In genomic region chr10:28302668-28303488, GRCh38 we compare ENCODE assay signal across 1 cellular context.
TF ChIP-seq lines count a peak whose summit lies in the region.

Gene MPP7, minus strand, starts transcription at chr10:28303064. Its CDS starts 64,460 bp downstream, at chr10:28238604.

TF ChIP-seq in HepG2, 621 proteins besides CTCF, POLR2A, EP300 and RAD21 (continued from another document and continues in another):
- TF ChIP-seq ZKSCAN5 (CRISPR knock-in tag; IDR thresholded peaks at IDR 0.05) (no peak), KDM5B (CRISPR knock-in tag; IDR thresholded peaks at IDR 0.05; ENCODE audit: borderline replicate concordance) (peak; percentile 45; the same call in 1 of the 2 replicates), MEIS1 (CRISPR knock-in tag; IDR thresholded peaks at IDR 0.05; ENCODE audit: borderline replicate concordance) (0 out of 2 replicates have a peak, but pooled peaks have one; percentile 70), HDAC2 (CRISPR knock-in tag; IDR thresholded peaks at IDR 0.05) (no peak), SIN3B (IDR thresholded peaks at IDR 0.05; ENCODE audit: low read length) (no peak), REPIN1 (CRISPR knock-in tag; IDR thresholded peaks at IDR 0.05; ENCODE audit: borderline replicate concordance, low read depth) (peak; percentile 66), ZNF615 (CRISPR knock-in tag; IDR thresholded peaks at IDR 0.05; ENCODE audit: borderline replicate concordance) (no peak), YEATS4 (CRISPR knock-in tag; IDR thresholded peaks at IDR 0.05; ENCODE audit: borderline replicate concordance) (peak; percentile 12; the same call in 1 of the 2 replicates), SIN3A (IDR thresholded peaks at IDR 0.05; ENCODE audit: borderline replicate concordance, low read depth, low read length) (0 out of 2 replicates have a peak, but pooled peaks have one; percentile 46), ZNF513 (CRISPR knock-in tag; conservative IDR thresholded peaks at IDR 0.05) (0 out of 2 replicates have a peak, but pooled peaks have one; percentile 44), KAT7 (CRISPR knock-in tag; IDR thresholded peaks at IDR 0.05; ENCODE audit: borderline replicate concordance) (peak; percentile 71; the same call in 1 of the 2 replicates), BCL3 (CRISPR knock-in tag; IDR thresholded peaks at IDR 0.05) (peak; percentile 66; the same call in 1 of the 2 replicates), ZNF556 (CRISPR knock-in tag; IDR thresholded peaks at IDR 0.05; ENCODE audit: borderline replicate concordance) (0 out of 2 replicates have a peak, but pooled peaks have one; percentile 71), SOX13 (IDR thresholded peaks at IDR 0.05) (no peak), SOX13 (CRISPR knock-in tag; conservative IDR thresholded peaks at IDR 0.05 in 1 of 2, IDR thresholded peaks at IDR 0.05 in 1 of 2) (no peak), SP1 (IDR thresholded peaks at IDR 0.05) (peak; percentile 99), SP1 (CRISPR knock-in tag; IDR thresholded peaks at IDR 0.05) (peak; percentile 100), ZNF569 (CRISPR knock-in tag; IDR thresholded peaks at IDR 0.05; ENCODE audit: borderline replicate concordance) (no peak), ZMYM2 (CRISPR knock-in tag; IDR thresholded peaks at IDR 0.05) (no peak), GATAD1 (CRISPR knock-in tag; IDR thresholded peaks at IDR 0.05) (peak; percentile 19; the same call in 1 of the 2 replicates), TFE3 (CRISPR knock-in tag; IDR thresholded peaks at IDR 0.05) (no peak), MBD4 (IDR thresholded peaks at IDR 0.05; ENCODE audit: borderline replicate concordance, low read length) (no peak), SMARCC2 (IDR thresholded peaks at IDR 0.05) (no peak), KLF6 (CRISPR knock-in tag; IDR thresholded peaks at IDR 0.05) (0 out of 2 replicates have a peak, but pooled peaks have one; percentile 41), FOXA1 (IDR thresholded peaks at IDR 0.05) (no peak), FOXA1 (CRISPR knock-in tag; IDR thresholded peaks at IDR 0.05) (no peak), PHF21A (CRISPR knock-in tag; IDR thresholded peaks at IDR 0.05) (peak; percentile 31; the same call in 1 of the 2 replicates), ZNF577 (CRISPR knock-in tag; IDR thresholded peaks at IDR 0.05; ENCODE audit: borderline replicate concordance, low read depth) (no peak), MYC (CRISPR knock-in tag; IDR thresholded peaks at IDR 0.05; ENCODE audit: borderline replicate concordance) (peak; percentile 47; the same call in 1 of the 2 replicates), BHLHE40 (IDR thresholded peaks at IDR 0.05; ENCODE audit: low read length) (peak; percentile 40; the same call in 1 of the 2 replicates), ZMYM3 (CRISPR knock-in tag; IDR thresholded peaks at IDR 0.05) (0 out of 2 replicates have a peak, but pooled peaks have one; percentile 23), ZNF644 (CRISPR knock-in tag; IDR thresholded peaks at IDR 0.05; ENCODE audit: low read depth) (peak; percentile 38; the same call in 1 of the 2 replicates), ZNF563 (CRISPR knock-in tag; IDR thresholded peaks at IDR 0.05) (peak; percentile 66; the same call in 1 of the 2 replicates), RFXANK (CRISPR knock-in tag; IDR thresholded peaks at IDR 0.05) (0 out of 2 replicates have a peak, but pooled peaks have one; percentile 50), KLF11 (CRISPR knock-in tag; IDR thresholded peaks at IDR 0.05) (no peak), GATA4 (IDR thresholded peaks at IDR 0.05; ENCODE audit: borderline replicate concordance, low read depth) (no peak), ZNF20 (CRISPR knock-in tag; IDR thresholded peaks at IDR 0.05) (no peak), GTF3A (CRISPR knock-in tag; conservative IDR thresholded peaks at IDR 0.05) (0 out of 2 replicates have a peak, but pooled peaks have one; percentile 41), ZNF570 (CRISPR knock-in tag; IDR thresholded peaks at IDR 0.05; ENCODE audit: borderline replicate concordance) (no peak), ZFP36 (IDR thresholded peaks at IDR 0.05; ENCODE audit: borderline replicate concordance, low read depth, low read length, partially characterized antibody) (no peak), ZNF280D (CRISPR knock-in tag; IDR thresholded peaks at IDR 0.05) (no peak), YY1 (IDR thresholded peaks at IDR 0.05; ENCODE audit: insufficient read depth, insufficient replicate concordance, low read depth, low read length) (peak; percentile 31), SAP130 (CRISPR knock-in tag; IDR thresholded peaks at IDR 0.05; ENCODE audit: low read depth) (peak; percentile 75), MAX (IDR thresholded peaks at IDR 0.05) (0 out of 2 replicates have a peak, but pooled peaks have one; percentile 22), SIX4 (CRISPR knock-in tag; IDR thresholded peaks at IDR 0.05) (peak; percentile 6; the same call in 1 of the 2 replicates)
- TF ChIP-seq, protein P1, sequence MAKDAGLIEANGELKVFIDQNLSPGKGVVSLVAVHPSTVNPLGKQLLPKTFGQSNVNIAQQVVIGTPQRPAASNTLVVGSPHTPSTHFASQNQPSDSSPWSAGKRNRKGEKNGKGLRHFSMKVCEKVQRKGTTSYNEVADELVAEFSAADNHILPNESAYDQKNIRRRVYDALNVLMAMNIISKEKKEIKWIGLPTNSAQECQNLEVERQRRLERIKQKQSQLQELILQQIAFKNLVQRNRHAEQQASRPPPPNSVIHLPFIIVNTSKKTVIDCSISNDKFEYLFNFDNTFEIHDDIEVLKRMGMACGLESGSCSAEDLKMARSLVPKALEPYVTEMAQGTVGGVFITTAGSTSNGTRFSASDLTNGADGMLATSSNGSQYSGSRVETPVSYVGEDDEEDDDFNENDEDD (CRISPR knock-in tag; IDR thresholded peaks at IDR 0.05; ENCODE audit: borderline replicate concordance) = peak; percentile 32; the same call in 1 of the 2 replicates
- TF ChIP-seq, protein P2, sequence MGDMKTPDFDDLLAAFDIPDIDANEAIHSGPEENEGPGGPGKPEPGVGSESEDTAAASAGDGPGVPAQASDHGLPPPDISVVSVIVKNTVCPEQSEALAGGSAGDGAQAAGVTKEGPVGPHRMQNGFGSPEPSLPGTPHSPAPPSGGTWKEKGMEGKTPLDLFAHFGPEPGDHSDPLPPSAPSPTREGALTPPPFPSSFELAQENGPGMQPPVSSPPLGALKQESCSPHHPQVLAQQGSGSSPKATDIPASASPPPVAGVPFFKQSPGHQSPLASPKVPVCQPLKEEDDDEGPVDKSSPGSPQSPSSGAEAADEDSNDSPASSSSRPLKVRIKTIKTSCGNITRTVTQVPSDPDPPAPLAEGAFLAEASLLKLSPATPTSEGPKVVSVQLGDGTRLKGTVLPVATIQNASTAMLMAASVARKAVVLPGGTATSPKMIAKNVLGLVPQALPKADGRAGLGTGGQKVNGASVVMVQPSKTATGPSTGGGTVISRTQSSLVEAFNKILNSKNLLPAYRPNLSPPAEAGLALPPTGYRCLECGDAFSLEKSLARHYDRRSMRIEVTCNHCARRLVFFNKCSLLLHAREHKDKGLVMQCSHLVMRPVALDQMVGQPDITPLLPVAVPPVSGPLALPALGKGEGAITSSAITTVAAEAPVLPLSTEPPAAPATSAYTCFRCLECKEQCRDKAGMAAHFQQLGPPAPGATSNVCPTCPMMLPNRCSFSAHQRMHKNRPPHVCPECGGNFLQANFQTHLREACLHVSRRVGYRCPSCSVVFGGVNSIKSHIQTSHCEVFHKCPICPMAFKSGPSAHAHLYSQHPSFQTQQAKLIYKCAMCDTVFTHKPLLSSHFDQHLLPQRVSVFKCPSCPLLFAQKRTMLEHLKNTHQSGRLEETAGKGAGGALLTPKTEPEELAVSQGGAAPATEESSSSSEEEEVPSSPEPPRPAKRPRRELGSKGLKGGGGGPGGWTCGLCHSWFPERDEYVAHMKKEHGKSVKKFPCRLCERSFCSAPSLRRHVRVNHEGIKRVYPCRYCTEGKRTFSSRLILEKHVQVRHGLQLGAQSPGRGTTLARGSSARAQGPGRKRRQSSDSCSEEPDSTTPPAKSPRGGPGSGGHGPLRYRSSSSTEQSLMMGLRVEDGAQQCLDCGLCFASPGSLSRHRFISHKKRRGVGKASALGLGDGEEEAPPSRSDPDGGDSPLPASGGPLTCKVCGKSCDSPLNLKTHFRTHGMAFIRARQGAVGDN (CRISPR knock-in tag; IDR thresholded peaks at IDR 0.05) = peak; percentile 82
- TF ChIP-seq, protein P3, sequence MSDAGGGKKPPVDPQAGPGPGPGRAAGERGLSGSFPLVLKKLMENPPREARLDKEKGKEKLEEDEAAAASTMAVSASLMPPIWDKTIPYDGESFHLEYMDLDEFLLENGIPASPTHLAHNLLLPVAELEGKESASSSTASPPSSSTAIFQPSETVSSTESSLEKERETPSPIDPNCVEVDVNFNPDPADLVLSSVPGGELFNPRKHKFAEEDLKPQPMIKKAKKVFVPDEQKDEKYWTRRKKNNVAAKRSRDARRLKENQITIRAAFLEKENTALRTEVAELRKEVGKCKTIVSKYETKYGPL (CRISPR knock-in tag; IDR thresholded peaks at IDR 0.05) = no peak
- TF ChIP-seq, protein P4, sequence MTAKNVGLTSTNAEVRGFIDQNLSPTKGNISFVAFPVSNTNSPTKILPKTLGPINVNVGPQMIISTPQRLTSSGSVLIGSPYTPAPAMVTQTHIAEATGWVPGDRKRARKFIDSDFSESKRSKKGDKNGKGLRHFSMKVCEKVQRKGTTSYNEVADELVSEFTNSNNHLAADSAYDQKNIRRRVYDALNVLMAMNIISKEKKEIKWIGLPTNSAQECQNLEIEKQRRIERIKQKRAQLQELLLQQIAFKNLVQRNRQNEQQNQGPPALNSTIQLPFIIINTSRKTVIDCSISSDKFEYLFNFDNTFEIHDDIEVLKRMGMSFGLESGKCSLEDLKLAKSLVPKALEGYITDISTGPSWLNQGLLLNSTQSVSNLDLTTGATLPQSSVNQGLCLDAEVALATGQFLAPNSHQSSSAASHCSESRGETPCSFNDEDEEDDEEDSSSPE (CRISPR knock-in tag; IDR thresholded peaks at IDR 0.05) = peak; percentile 0; the same call in 1 of the 2 replicates
- TF ChIP-seq, protein P5, sequence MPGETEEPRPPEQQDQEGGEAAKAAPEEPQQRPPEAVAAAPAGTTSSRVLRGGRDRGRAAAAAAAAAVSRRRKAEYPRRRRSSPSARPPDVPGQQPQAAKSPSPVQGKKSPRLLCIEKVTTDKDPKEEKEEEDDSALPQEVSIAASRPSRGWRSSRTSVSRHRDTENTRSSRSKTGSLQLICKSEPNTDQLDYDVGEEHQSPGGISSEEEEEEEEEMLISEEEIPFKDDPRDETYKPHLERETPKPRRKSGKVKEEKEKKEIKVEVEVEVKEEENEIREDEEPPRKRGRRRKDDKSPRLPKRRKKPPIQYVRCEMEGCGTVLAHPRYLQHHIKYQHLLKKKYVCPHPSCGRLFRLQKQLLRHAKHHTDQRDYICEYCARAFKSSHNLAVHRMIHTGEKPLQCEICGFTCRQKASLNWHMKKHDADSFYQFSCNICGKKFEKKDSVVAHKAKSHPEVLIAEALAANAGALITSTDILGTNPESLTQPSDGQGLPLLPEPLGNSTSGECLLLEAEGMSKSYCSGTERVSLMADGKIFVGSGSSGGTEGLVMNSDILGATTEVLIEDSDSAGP (CRISPR knock-in tag; IDR thresholded peaks at IDR 0.05; ENCODE audit: borderline replicate concordance) = peak; percentile 71; the same call in 1 of the 2 replicates
